In genomic region chr7:50751136-50751535, GRCh38 we compare ENCODE assay signal across 17 cellular contexts.
"Had no signal": no experiment of that assay in that cellular context is flagged by ENCODE, and none has a peak within 500 bp of the region (broad histone marks: within the 10 kb centered on the region; RNA-seq: fewer than 3 reads in every experiment).

No MANE protein-coding gene starts in this region.

- ATAC-seq: activated naive CD8-positive, alpha-beta T cell treated with anti-CD3 and anti-CD28 coated beads, Interleukin-2, amount 50 U/mL, for 24 hours; left lobe of liver; natural killer cell; right cardiac atrium; stimulated activated naive B cell treated with anti-CD40 and anti-IgM and Interleukin-4, amounts not matched to agents 10 μg/mL and 1 μg/mL and 100 μg/mL, for 72 hours had no signal

- H3K9me3 ChIP-seq: prostate gland, tibial artery, vagina had no signal

- H3K36me3 ChIP-seq: prostate gland, vagina had no signal

- DNase-seq: activated CD4-positive, CD25-positive, alpha-beta regulatory T cell treated with anti-CD3 and anti-CD28 coated beads, Interleukin-2, amount 50 U/mL, for 72 hours; activated naive CD4-positive, alpha-beta T cell; activated naive CD8-positive, alpha-beta T cell treated with anti-CD3 and anti-CD28 coated beads, Interleukin-2, amount 50 U/mL, for 24 hours; aorta; endodermal cell; natural killer cell; nucleus accumbens; right cardiac atrium; stimulated activated CD4-positive, alpha-beta T cell treated with anti-CD3 and anti-CD28 coated beads, Interleukin-15, amount 100 ng/mL, for 24 hours; stimulated activated CD4-positive, alpha-beta T cell treated with anti-CD3 and anti-CD28 coated beads, Interleukin-4, amount 100 ng/mL, for 1 hour; stimulated activated naive B cell treated with anti-CD40 and anti-IgM and Interleukin-4, amounts not matched to agents 10 μg/mL and 1 μg/mL and 100 μg/mL, for 72 hours; tibial artery had no signal

- H2AFZ ChIP-seq: hepatocyte had no signal

- H3K27me3 ChIP-seq: hepatocyte, tibial artery, vagina had no signal

- H3K27ac ChIP-seq: hepatocyte, prostate gland, skin epidermis, tibial artery, vagina had no signal

- H3K4me2 ChIP-seq: hepatocyte had no signal

- H3K4me3 ChIP-seq: hepatocyte, prostate gland, skin epidermis, tibial artery, vagina had no signal
